ENCODE assay signal across 27 cellular contexts in the genomic region with DNA sequence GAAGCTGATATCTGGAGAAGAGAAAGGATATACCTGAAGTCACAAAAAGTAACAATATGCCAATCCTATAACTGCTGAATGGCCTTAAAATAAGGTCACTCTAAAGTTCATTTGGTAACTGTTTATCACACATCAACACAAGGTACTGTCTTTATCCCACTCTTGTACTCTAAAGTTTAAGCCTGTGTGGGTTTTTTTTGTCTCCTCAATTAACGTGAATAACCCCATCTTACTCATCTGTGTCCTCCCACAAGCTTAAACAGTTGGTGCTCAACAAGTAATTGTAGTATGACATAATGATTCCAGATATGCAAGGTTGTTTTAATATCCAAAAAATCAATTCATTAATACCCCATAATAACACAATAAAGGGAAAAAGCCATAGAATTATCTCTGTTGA.
"Had no signal": no experiment of that assay in that cellular context is flagged by ENCODE, and none has a peak within 500 bp of the region (broad histone marks: within the 10 kb centered on the region; RNA-seq: fewer than 3 reads in every experiment).

No MANE protein-coding gene starts in this region.

- ATAC-seq: activated CD4-positive, alpha-beta T cell treated with anti-CD3 and anti-CD28 coated beads for 36 hours; esophagus mucosa had no signal

- H3K9me3 Mint-ChIP-seq: activated CD4-positive, alpha-beta memory T cell treated with anti-CD3 and anti-CD28 coated beads for 36 hours; activated naive CD4-positive, alpha-beta T cell treated with anti-CD3 and anti-CD28 coated beads, Interleukin-2, amount 50 U/mL, for 24 hours; activated naive CD8-positive, alpha-beta T cell treated with anti-CD3 and anti-CD28 coated beads, Interleukin-2, amount 10 ng/mL, durations not matched to agents 7 days and 5 days; central memory CD8-positive, alpha-beta T cell; dendritic cell treated with granulocyte-macrophage colony-stimulating factor and Interleukin-4, amounts not matched to agents 40 ng/mL and 50 ng/mL, for 4 days; endodermal cell had no signal

- H3K36me3 ChIP-seq: brain microvascular endothelial cell had no signal

- H3K4me1 Mint-ChIP-seq: activated CD4-positive, alpha-beta T cell treated with anti-CD3 and anti-CD28 coated beads for 36 hours; activated naive CD4-positive, alpha-beta T cell treated with anti-CD3 and anti-CD28 coated beads, Interleukin-2, amount 50 U/mL, for 24 hours; central memory CD8-positive, alpha-beta T cell had no signal

- H3K27ac Mint-ChIP-seq: activated CD4-positive, alpha-beta memory T cell treated with anti-CD3 and anti-CD28 coated beads for 36 hours; activated CD4-positive, alpha-beta T cell treated with anti-CD3 and anti-CD28 coated beads for 36 hours; activated CD4-positive, alpha-beta T cell treated with anti-CD3 and anti-CD28 coated beads, Interleukin-2, amount 10 ng/mL, durations not matched to agents 24 days and 14 days; activated naive CD4-positive, alpha-beta T cell treated with anti-CD3 and anti-CD28 coated beads, Interleukin-2, amount 50 U/mL, for 24 hours; activated naive CD8-positive, alpha-beta T cell treated with anti-CD3 and anti-CD28 coated beads, Interleukin-2, amount 10 ng/mL, durations not matched to agents 7 days and 5 days; dendritic cell treated with granulocyte-macrophage colony-stimulating factor and Interleukin-4, amounts not matched to agents 40 ng/mL and 50 ng/mL, for 4 days; endodermal cell had no signal

- DNase-seq: activated CD4-positive, alpha-beta memory T cell treated with anti-CD3 and anti-CD28 coated beads for 36 hours; activated CD4-positive, alpha-beta T cell treated with anti-CD3 and anti-CD28 coated beads for 36 hours; activated CD4-positive, alpha-beta T cell treated with anti-CD3 and anti-CD28 coated beads, Interleukin-2, amount 10 ng/mL, durations not matched to agents 24 days and 14 days; activated CD4-positive, CD25-positive, alpha-beta regulatory T cell; activated CD4-positive, CD25-positive, alpha-beta regulatory T cell treated with anti-CD3 and anti-CD28 coated beads, Interleukin-2, amount 50 U/mL, for 72 hours; activated CD8-positive, alpha-beta memory T cell treated with anti-CD3 and anti-CD28 coated beads for 24 hours; activated effector memory CD4-positive, alpha-beta T cell treated with Interleukin-2 at 50 U/mL for 16 hours; activated gamma-delta T cell treated with Interleukin-2 at 50 U/mL for 16 hours; activated naive CD4-positive, alpha-beta T cell treated with Interleukin-2 at 50 U/mL for 16 hours; activated naive CD8-positive, alpha-beta T cell treated with anti-CD3 and anti-CD28 coated beads, Interleukin-2, amount 10 ng/mL, durations not matched to agents 7 days and 5 days; activated T-cell treated with anti-CD3 and anti-CD28 coated beads, Interleukin-2, amount 50 U/mL, for 48 hours; amniotic stem cell; anterior cingulate cortex; brain microvascular endothelial cell; dorsolateral prefrontal cortex; effector memory CD4-positive, alpha-beta T cell; endodermal cell; foreskin fibroblast; head of caudate nucleus had no signal

- H3K27me3 ChIP-seq: brain microvascular endothelial cell, dorsolateral prefrontal cortex had no signal

- H3K4me3 ChIP-seq: coronary artery, dorsolateral prefrontal cortex had no signal

- FAIRE-seq: astrocyte, bronchial epithelial cell, frontal cortex had no signal

- H3K4me3 Mint-ChIP-seq: activated CD4-positive, alpha-beta memory T cell treated with anti-CD3 and anti-CD28 coated beads for 36 hours; activated CD4-positive, alpha-beta T cell treated with anti-CD3 and anti-CD28 coated beads for 36 hours; activated CD4-positive, alpha-beta T cell treated with anti-CD3 and anti-CD28 coated beads, Interleukin-2, amount 10 ng/mL, durations not matched to agents 24 days and 14 days; activated naive CD4-positive, alpha-beta T cell treated with anti-CD3 and anti-CD28 coated beads, Interleukin-2, amount 50 U/mL, for 24 hours; activated naive CD8-positive, alpha-beta T cell treated with anti-CD3 and anti-CD28 coated beads, Interleukin-2, amount 10 ng/mL, durations not matched to agents 7 days and 5 days; central memory CD8-positive, alpha-beta T cell; dendritic cell treated with granulocyte-macrophage colony-stimulating factor and Interleukin-4, amounts not matched to agents 40 ng/mL and 50 ng/mL, for 4 days; endodermal cell had no signal

- H3K36me3 Mint-ChIP-seq: activated CD4-positive, alpha-beta memory T cell treated with anti-CD3 and anti-CD28 coated beads for 36 hours had no signal

- H3K27me3 Mint-ChIP-seq: activated CD4-positive, alpha-beta T cell treated with anti-CD3 and anti-CD28 coated beads for 36 hours; dendritic cell treated with granulocyte-macrophage colony-stimulating factor and Interleukin-4, amounts not matched to agents 40 ng/mL and 50 ng/mL, for 4 days had no signal

- H3K27ac ChIP-seq: brain microvascular endothelial cell, coronary artery, dorsolateral prefrontal cortex had no signal
